14 cellular contexts compared by ENCODE assay signal in the genomic region with DNA sequence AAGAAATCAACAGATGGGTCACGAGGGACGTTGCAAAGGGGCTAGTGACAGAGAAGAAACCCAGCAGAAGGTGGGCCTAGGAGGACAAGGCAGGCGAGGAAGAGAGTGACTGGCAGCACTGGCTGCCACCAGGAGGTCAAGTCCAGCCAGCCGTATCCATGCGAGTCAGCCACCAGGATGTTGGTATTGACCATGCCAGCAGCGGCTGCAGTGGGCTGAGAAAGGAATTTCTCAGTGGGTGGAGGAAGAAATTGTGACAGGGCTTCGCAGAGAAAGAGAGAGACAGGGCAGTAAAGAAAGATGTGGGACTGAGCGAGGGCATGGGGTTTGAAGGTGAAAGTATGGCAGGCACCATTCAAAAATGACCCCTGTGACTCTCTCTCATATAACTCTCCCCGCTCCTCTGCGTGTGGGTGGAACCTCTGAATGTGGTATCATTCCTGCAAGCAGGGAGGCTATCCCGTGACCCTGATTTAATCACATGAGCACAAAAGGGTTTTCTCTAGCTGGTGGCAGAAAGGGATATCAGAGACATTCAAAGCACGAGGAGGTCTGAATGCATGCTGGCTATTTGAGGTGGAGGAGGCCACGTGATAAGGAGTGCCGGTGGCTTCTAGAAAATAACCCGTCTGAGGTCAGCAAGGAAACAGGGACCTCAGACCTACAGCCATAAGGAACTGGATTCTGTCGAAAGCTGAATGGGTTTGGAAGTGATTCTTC. TPM values are rescaled to one million over a fixed set of nuclear protein-coding genes. Genes with fewer than 3 reads are reported as not detected.
A peak's percentile ranks its signal among the peaks of the same experiment; 100 is the strongest.
DNase-seq lines count a peak whose midpoint lies in the region; FAIRE-seq and TF ChIP-seq lines count a peak whose summit lies in the region.
"Had no signal": no experiment of that assay in that cellular context is flagged by ENCODE, and none has a peak within 500 bp of the region (broad histone marks: within the 10 kb centered on the region; RNA-seq: fewer than 3 reads in every experiment).

No MANE protein-coding gene starts in this region.

- no peak overlapping the region for H4K8ac ChIP-seq in neuronal stem cell (ENCODE audit: low read depth, low read length)
- no peak overlapping the region for H4K8ac ChIP-seq in trophoblast cell (ENCODE audit: low read depth, low read length)

- no peaks in the 10 kb centered on the region for H3K79me2 ChIP-seq in trophoblast cell (ENCODE audit: control insufficient read depth, insufficient read depth, low read length, poor library complexity)

- DNase-seq in CD14-positive monocyte (ENCODE audit: low spot score) = no peak
- peak; percentile 77 for DNase-seq in RCC 7860 (ENCODE audit: low spot score)
- peak; percentile 61 to 85 for DNase-seq in erythroblast (lab: John Stamatoyannopoulos, UW)
- no peak for DNase-seq in neuronal stem cell (ENCODE audit: low spot score)
- no peak for DNase-seq in trophoblast cell
- DNase-seq in stimulated activated naive CD4-positive, alpha-beta T cell (lab: John Stamatoyannopoulos, UW) = no peak
- DNase-seq in activated CD4-positive, alpha-beta T cell treated with anti-CD3 and anti-CD28 coated beads, Interleukin-2, amount 50 U/mL, for 48 hours = no peak
- DNase-seq in GM10248 (ENCODE audit: extremely low spot score) = no peak
- DNase-seq: activated T-cell treated with anti-CD3 and anti-CD28 coated beads, Interleukin-2, amount 50 U/mL, for 4 hours; AML-193; NCI-H1417; NCI-H524 treated with DMSO at 0.1 percent for 48 hours; SIG-M5 had no signal

- no peak overlapping the region for H3K27ac ChIP-seq in neuronal stem cell (replicated peaks; ENCODE audit: low read length)
- no peak overlapping the region for H3K27ac ChIP-seq in trophoblast cell (ENCODE audit: low read depth, low read length)

- H4K12ac ChIP-seq in trophoblast cell (ENCODE audit: low read depth, low read length) = no peak overlapping the region

- no peak overlapping the region for H2BK15ac ChIP-seq in neuronal stem cell (ENCODE audit: low read length)

- H3K9me3 ChIP-seq in neuronal stem cell (replicated peaks in 1 of 2; ENCODE audit: control insufficient read depth in 2 of 2, insufficient read depth in 1 of 2, low read depth in 1 of 2, low read length in 2 of 2) = peaks cover 0 to 4% of the 10 kb centered on the region in 2 donors
- H3K9me3 ChIP-seq in trophoblast cell (ENCODE audit: insufficient read depth, low read depth, low read length) = no peaks in the 10 kb centered on the region
- H3K9me3 ChIP-seq: transverse colon had no signal

- WGBS in neuronal stem cell (ENCODE audit: extremely low coverage in 2 of 2, insufficient read length in 2 of 2, insufficient replicate concordance in 1 of 2), 2 donors = no CpG with 5 or more reads among the region's 16 CpGs
- no CpG with 5 or more reads among the region's 16 CpGs for WGBS in trophoblast cell (ENCODE audit: extremely low coverage, insufficient coverage, insufficient read length)

- TF ChIP-seq POLR2A in erythroblast (IDR thresholded peaks at IDR 0.05; ENCODE audit: low read length) = no peak

- H4K91ac ChIP-seq in neuronal stem cell (ENCODE audit: low read depth, low read length, poor library complexity) = no peak overlapping the region
- no peak overlapping the region for H4K91ac ChIP-seq in trophoblast cell (ENCODE audit: low read depth, low read length)

- H3K9ac ChIP-seq in neuronal stem cell (ENCODE audit: low read depth, low read length, poor library complexity) (no peak overlapping the region), trophoblast cell (ENCODE audit: low read length) (no peak overlapping the region)

- H2BK12ac ChIP-seq in neuronal stem cell (ENCODE audit: low read length) = no peak overlapping the region
- no peak overlapping the region for H2BK12ac ChIP-seq in trophoblast cell (ENCODE audit: low read length)

- no peak overlapping the region for H3K18ac ChIP-seq in neuronal stem cell (ENCODE audit: low read length)
- no peak overlapping the region for H3K18ac ChIP-seq in trophoblast cell (ENCODE audit: low read length)

- H3K4me1 ChIP-seq in neuronal stem cell (ENCODE audit: control insufficient read depth in 2 of 2, insufficient read depth in 1 of 2, low read depth in 1 of 2, low read length in 2 of 2) (peaks cover 3 to 6% of the 10 kb centered on the region in 2 donors), trophoblast cell (ENCODE audit: control insufficient read depth in 1 of 2, insufficient read depth in 2 of 2, low read length in 2 of 2) (no peaks in the 10 kb centered on the region)

- no peak overlapping the region for H3K4ac ChIP-seq in neuronal stem cell (ENCODE audit: low read length)
- no peak overlapping the region for H3K4ac ChIP-seq in trophoblast cell (ENCODE audit: low read depth, low read length)

- H3K79me1 ChIP-seq in neuronal stem cell (ENCODE audit: low read depth, low read length) (peaks cover 4% of the 10 kb centered on the region), trophoblast cell (ENCODE audit: low read length) (no peaks in the 10 kb centered on the region)

- H3K27me3 ChIP-seq in neuronal stem cell (ENCODE audit: control insufficient read depth in 3 of 3, insufficient read depth in 3 of 3, low read depth in 1 of 3, low read length in 3 of 3) = no peaks in the 10 kb centered on the region
- H3K27me3 ChIP-seq in trophoblast cell (ENCODE audit: insufficient read depth, low read length) = no peaks in the 10 kb centered on the region
- H3K27me3 ChIP-seq: transverse colon had no signal

- H2BK5ac ChIP-seq in neuronal stem cell (ENCODE audit: low read length) = no peak overlapping the region
- no peak overlapping the region for H2BK5ac ChIP-seq in trophoblast cell (ENCODE audit: low read depth, low read length, poor library complexity)

- H3K14ac ChIP-seq in neuronal stem cell (ENCODE audit: low read length) (no peak overlapping the region), trophoblast cell (ENCODE audit: low read length) (no peak overlapping the region)

- H2AFZ ChIP-seq in neuronal stem cell (ENCODE audit: low read length) (peak overlapping the region; percentile 20), trophoblast cell (ENCODE audit: insufficient read depth, low read length, poor library complexity) (no peak overlapping the region)

- peaks cover 2% of the 10 kb centered on the region for H3K4me1 Mint-ChIP-seq in CD14-positive monocyte

- no peak overlapping the region for H3K4me3 Mint-ChIP-seq in CD14-positive monocyte
- H3K4me3 Mint-ChIP-seq: activated T-cell treated with anti-CD3 and anti-CD28 coated beads, Interleukin-2, amount 50 U/mL, for 4 hours had no signal

- no peak overlapping the region for H2BK120ac ChIP-seq in neuronal stem cell (ENCODE audit: low read depth, low read length)
- H2BK120ac ChIP-seq in trophoblast cell (ENCODE audit: insufficient read depth, low read length, poor library complexity) = no peak overlapping the region

- H3K4me3 ChIP-seq in neuronal stem cell (ENCODE audit: low read length in 2 of 2) = no peak overlapping the region
- H3K4me3 ChIP-seq in trophoblast cell (ENCODE audit: low read depth, low read length) = no peak overlapping the region
- H3K4me3 ChIP-seq: transverse colon had no signal

- intact Hi-C loops in CD14-positive monocyte (cut with micrococcal nuclease) = no loop called here

- H3K36me3 ChIP-seq in neuronal stem cell (replicated peaks in 1 of 2; ENCODE audit: control insufficient read depth in 2 of 2, insufficient read depth in 2 of 2, low read length in 2 of 2) (peaks cover 0 to 10% of the 10 kb centered on the region in 2 donors), trophoblast cell (ENCODE audit: control insufficient read depth in 1 of 2, insufficient read depth in 2 of 2, low read length in 2 of 2) (peaks cover 52 to 66% of the 10 kb centered on the region in 2 experiments)

- H3K9me3 Mint-ChIP-seq in CD14-positive monocyte = peaks cover 0 to 2% (median 0%) of the 10 kb centered on the region in 7 donors
- H3K9me3 Mint-ChIP-seq: activated T-cell treated with anti-CD3 and anti-CD28 coated beads, Interleukin-2, amount 50 U/mL, for 4 hours had no signal

- no peak overlapping the region for H3K23ac ChIP-seq in neuronal stem cell (ENCODE audit: low read depth, low read length, poor library complexity)
- H3K23ac ChIP-seq in trophoblast cell (ENCODE audit: low read length) = no peak overlapping the region

- no peak overlapping the region for H2AK5ac ChIP-seq in neuronal stem cell (ENCODE audit: low read depth, low read length)
- H2AK5ac ChIP-seq in trophoblast cell (ENCODE audit: low read length) = no peak overlapping the region

- TF ChIP-seq CTCF in CD14-positive monocyte (IDR thresholded peaks at IDR 0.05) (no peak), GM10248 (IDR thresholded peaks at IDR 0.05; ENCODE audit: control extremely low read depth, extremely low read depth, low read depth, missing control alignments) (no peak)

- H3K27me3 Mint-ChIP-seq in CD14-positive monocyte (ENCODE audit: low read depth in 3 of 3) = peaks cover 0 to 2% (median 2%) of the 10 kb centered on the region in 3 donors

- peak overlapping the region in 4 of 7 donors; percentile 11 to 65 (median 54) for H3K27ac Mint-ChIP-seq in CD14-positive monocyte

- no peak overlapping the region for H3K4me2 ChIP-seq in neuronal stem cell (ENCODE audit: insufficient read depth, low read length, poor library complexity, severe bottlenecking)
- no peak overlapping the region for H3K4me2 ChIP-seq in trophoblast cell (ENCODE audit: low read length)

- POLR2A ChIA-PET in GM10248 (lab: Yijun Ruan, JAX) = no interaction called here

- H3K36me3 Mint-ChIP-seq in CD14-positive monocyte = peaks cover 94 to 100% of the 10 kb centered on the region in 2 donors

- CTCF ChIA-PET in GM10248 (lab: Yijun Ruan, JAX) = interaction anchor here (1.2 to 1.3 kb wide), 2 partner anchors 140 kb away, joined by 3 to 4 read pairs; no protein-coding TSS in a partner anchor

- peak; percentile 87 for FAIRE-seq in RCC 7860 (lab: Jason Lieb, UNC)

RNA-seq across cellular contexts. Expression of a gene that starts 45.4 kb away (rescaled TPM):
- 10 to 100 TPM; 18.2 to 24.5 TPM for polyA plus RNA-seq in CD14-positive monocyte
- polyA plus RNA-seq in neuronal stem cell (2013, experiment 1 of 2) = 51.4 TPM
- polyA plus RNA-seq in neuronal stem cell (2013, experiment 2 of 2) = 51.8 TPM
- polyA plus RNA-seq in trophoblast cell (2013) = 24.2 and 25.2 TPM in 2 replicates

Comparison
In these comparisons a context has a peak if more than half of its experiments do, and no peak if none do; other contexts are left out.
1. DNase-seq: peak in RCC 7860 (single experiment) and erythroblast (2 of 2); none in CD14-positive monocyte (single experiment), neuronal stem cell (single experiment), trophoblast cell (0 of 2), stimulated activated naive CD4-positive, alpha-beta T cell (0 of 6), activated CD4-positive, alpha-beta T cell treated with anti-CD3 and anti-CD28 coated beads, Interleukin-2, amount 50 U/mL, for 48 hours (0 of 2) and GM10248 (single experiment).